In genomic region chr1:197198911-197199310, GRCh38 we compare ENCODE assay signal across 10 cellular contexts. TPM values are rescaled to one million over a fixed set of nuclear protein-coding genes. Genes with fewer than 3 reads are reported as not detected.
A peak's percentile ranks its signal among the peaks of the same experiment; 100 is the strongest.
DNase-seq lines count a peak whose midpoint lies in the region; ATAC-seq and TF ChIP-seq lines count a peak whose summit lies in the region.
"Had no signal": no experiment of that assay in that cellular context is flagged by ENCODE, and none has a peak within 500 bp of the region (broad histone marks: within the 10 kb centered on the region; RNA-seq: fewer than 3 reads in every experiment).

No MANE protein-coding gene starts in this region.

- POLR2A ChIA-PET in activated CD8-positive, alpha-beta T cell treated with anti-CD3 and anti-CD28 coated beads for 36 hours (lab: Charles Lee) = no interaction called here

- peak overlapping the region; percentile 6 for H3K4me3 ChIP-seq in iPS-15b (ENCODE audit: low read depth, low read length)
- H3K4me3 ChIP-seq: body of pancreas had no signal

- no peak for TF ChIP-seq CTCF in activated CD8-positive, alpha-beta T cell treated with anti-CD3 and anti-CD28 coated beads for 36 hours (IDR thresholded peaks at IDR 0.05)

- no peaks in the 10 kb centered on the region for H3K9me3 Mint-ChIP-seq in activated T-cell treated with anti-CD3 and anti-CD28 coated beads, Interleukin-2, amount 50 U/mL, for 4 hours
- H3K9me3 Mint-ChIP-seq in activated CD8-positive, alpha-beta T cell treated with anti-CD3 and anti-CD28 coated beads for 36 hours = no peaks in the 10 kb centered on the region
- no peaks in the 10 kb centered on the region for H3K9me3 Mint-ChIP-seq in stimulated activated naive CD8-positive, alpha-beta T cell treated with anti-CD3 and anti-CD28 coated beads, Interleukin-15, amount 100 ng/mL, for 72 hours
- H3K9me3 Mint-ChIP-seq: stimulated activated naive B cell treated with anti-CD40 and anti-IgM and Interleukin-4, amounts not matched to agents 10 μg/mL and 1 μg/mL and 100 μg/mL, for 72 hours had no signal

- no peaks in the 10 kb centered on the region for H3K9me3 ChIP-seq in iPS-15b (ENCODE audit: control insufficient read depth, insufficient read depth, low read length)
- H3K9me3 ChIP-seq: body of pancreas had no signal

- no peak overlapping the region for H3K9ac ChIP-seq in iPS-15b (ENCODE audit: low read depth, low read length)

- H3K36me3 Mint-ChIP-seq in activated T-cell treated with anti-CD3 and anti-CD28 coated beads, Interleukin-2, amount 50 U/mL, for 4 hours (ENCODE audit: insufficient read depth) = peaks cover 4% of the 10 kb centered on the region
- peaks cover 6% of the 10 kb centered on the region for H3K36me3 Mint-ChIP-seq in activated CD8-positive, alpha-beta T cell treated with anti-CD3 and anti-CD28 coated beads for 36 hours (ENCODE audit: low read depth)

- intact Hi-C loops in activated CD8-positive, alpha-beta T cell treated with anti-CD3 and anti-CD28 coated beads for 36 hours (cut with micrococcal nuclease) = no loop called here

- H3K27me3 Mint-ChIP-seq in activated T-cell treated with anti-CD3 and anti-CD28 coated beads, Interleukin-2, amount 50 U/mL, for 4 hours (ENCODE audit: low read depth) = no peaks in the 10 kb centered on the region
- H3K27me3 Mint-ChIP-seq in activated CD8-positive, alpha-beta T cell treated with anti-CD3 and anti-CD28 coated beads for 36 hours = no peaks in the 10 kb centered on the region
- no peaks in the 10 kb centered on the region for H3K27me3 Mint-ChIP-seq in stimulated activated naive CD8-positive, alpha-beta T cell treated with anti-CD3 and anti-CD28 coated beads, Interleukin-15, amount 100 ng/mL, for 72 hours
- H3K27me3 Mint-ChIP-seq: stimulated activated naive B cell treated with anti-CD40 and anti-IgM and Interleukin-4, amounts not matched to agents 10 μg/mL and 1 μg/mL and 100 μg/mL, for 72 hours had no signal

- ATAC-seq in activated T-cell treated with anti-CD3 and anti-CD28 coated beads, Interleukin-2, amount 50 U/mL, for 4 hours = no peak
- ATAC-seq in activated CD8-positive, alpha-beta T cell treated with anti-CD3 and anti-CD28 coated beads for 36 hours = no peak
- no peak for ATAC-seq in stimulated activated naive CD8-positive, alpha-beta T cell treated with anti-CD3 and anti-CD28 coated beads, Interleukin-15, amount 100 ng/mL, for 72 hours
- ATAC-seq: body of pancreas; stimulated activated naive B cell treated with anti-CD40 and anti-IgM and Interleukin-4, amounts not matched to agents 10 μg/mL and 1 μg/mL and 100 μg/mL, for 72 hours had no signal

- H3K4me1 Mint-ChIP-seq in activated T-cell treated with anti-CD3 and anti-CD28 coated beads, Interleukin-2, amount 50 U/mL, for 4 hours (ENCODE audit: low read depth) = peaks cover 71% of the 10 kb centered on the region
- peaks cover 52% of the 10 kb centered on the region for H3K4me1 Mint-ChIP-seq in activated CD8-positive, alpha-beta T cell treated with anti-CD3 and anti-CD28 coated beads for 36 hours (ENCODE audit: low read depth)
- peaks cover 64% of the 10 kb centered on the region for H3K4me1 Mint-ChIP-seq in stimulated activated naive CD8-positive, alpha-beta T cell treated with anti-CD3 and anti-CD28 coated beads, Interleukin-15, amount 100 ng/mL, for 72 hours

- H3K4me3 Mint-ChIP-seq in activated T-cell treated with anti-CD3 and anti-CD28 coated beads, Interleukin-2, amount 50 U/mL, for 4 hours = peak overlapping the region; percentile 95
- H3K4me3 Mint-ChIP-seq in activated CD8-positive, alpha-beta T cell treated with anti-CD3 and anti-CD28 coated beads for 36 hours = peak overlapping the region; percentile 88
- H3K4me3 Mint-ChIP-seq in stimulated activated naive CD8-positive, alpha-beta T cell treated with anti-CD3 and anti-CD28 coated beads, Interleukin-15, amount 100 ng/mL, for 72 hours = peak overlapping the region; percentile 90 to 92

- no peaks in the 10 kb centered on the region for H3K36me3 ChIP-seq in iPS-15b (ENCODE audit: control insufficient read depth, insufficient read depth, low read length)

- CTCF ChIA-PET in activated CD8-positive, alpha-beta T cell treated with anti-CD3 and anti-CD28 coated beads for 36 hours (lab: Charles Lee) = interaction anchor here (1.3 kb wide), 1 partner anchor 19 kb away, joined by 4 read pairs; no protein-coding TSS in a partner anchor

- no peak for DNase-seq in activated T-cell treated with anti-CD3 and anti-CD28 coated beads, Interleukin-2, amount 50 U/mL, for 4 hours
- no peak for DNase-seq in activated T-cell treated with anti-CD3 and anti-CD28 coated beads, Interleukin-2, amount 50 U/mL, for 48 hours
- no peak for DNase-seq in activated CD8-positive, alpha-beta T cell treated with anti-CD3 and anti-CD28 coated beads for 36 hours
- DNase-seq in stimulated activated naive CD8-positive, alpha-beta T cell treated with anti-CD3 and anti-CD28 coated beads, Interleukin-15, amount 100 ng/mL, for 72 hours = no peak
- DNase-seq in NCI-H1105 (lab: John Stamatoyannopoulos, UW) (no peak), SHP77 treated with DMSO at 0.1 percent for 48 hours (lab: John Stamatoyannopoulos, UW) (no peak)
- no peak for DNase-seq in activated CD8-positive, alpha-beta memory T cell treated with anti-CD3 and anti-CD28 coated beads, Interleukin-2, amount 50 U/mL, for 4 hours
- DNase-seq: body of pancreas; stimulated activated naive B cell treated with anti-CD40 and anti-IgM and Interleukin-4, amounts not matched to agents 10 μg/mL and 1 μg/mL and 100 μg/mL, for 72 hours had no signal

- H3K4me1 ChIP-seq in iPS-15b (ENCODE audit: control insufficient read depth, insufficient read depth, low read length) = peaks cover 12% of the 10 kb centered on the region

- no peaks in the 10 kb centered on the region for H3K27me3 ChIP-seq in iPS-15b (ENCODE audit: control insufficient read depth, insufficient read depth, low read length)
- H3K27me3 ChIP-seq: body of pancreas had no signal

- H3K27ac Mint-ChIP-seq in activated CD8-positive, alpha-beta T cell treated with anti-CD3 and anti-CD28 coated beads for 36 hours = no peak overlapping the region
- H3K27ac Mint-ChIP-seq in stimulated activated naive CD8-positive, alpha-beta T cell treated with anti-CD3 and anti-CD28 coated beads, Interleukin-15, amount 100 ng/mL, for 72 hours = no peak overlapping the region
- H3K27ac Mint-ChIP-seq: stimulated activated naive B cell treated with anti-CD40 and anti-IgM and Interleukin-4, amounts not matched to agents 10 μg/mL and 1 μg/mL and 100 μg/mL, for 72 hours had no signal

RNA-seq across cellular contexts. Expression of gene ZBTB41, which starts 2.2 kb away (rescaled TPM):
- 1 to 10 TPM; 2.5 TPM for total RNA-seq in activated T-cell treated with anti-CD3 and anti-CD28 coated beads, Interleukin-2, amount 50 U/mL, for 4 hours
- total RNA-seq in activated CD8-positive, alpha-beta T cell treated with anti-CD3 and anti-CD28 coated beads for 36 hours = 1 to 10 TPM; 5.4 to 5.5 TPM

RNA-seq across cellular contexts. Expression of gene ASPM, which starts 52.4 kb away (rescaled TPM):
- total RNA-seq in activated T-cell treated with anti-CD3 and anti-CD28 coated beads, Interleukin-2, amount 50 U/mL, for 4 hours = 1 to 10 TPM; 1.2 to 1.7 (median 1.4) TPM
- total RNA-seq in activated CD8-positive, alpha-beta T cell treated with anti-CD3 and anti-CD28 coated beads for 36 hours = 10 to 100 TPM; 37.1 to 37.3 TPM

Comparison
In these comparisons a context has a peak if more than half of its experiments do, and no peak if none do; other contexts are left out.
1. RNA of gene ASPM, which starts 52.4 kb away (total RNA-seq): 37.1 to 37.3 TPM in activated CD8-positive, alpha-beta T cell treated with anti-CD3 and anti-CD28 coated beads for 36 hours; 1.2 to 1.7 TPM in activated T-cell treated with anti-CD3 and anti-CD28 coated beads, Interleukin-2, amount 50 U/mL, for 4 hours; every median in the first group is over 10 times any median in the second.
2. Peak in every context shown above with its lines, with median percentiles within 50 percentile points of each other: H3K4me3 Mint-ChIP-seq.